ENCODE assay signal across 16 cellular contexts in the genomic region with DNA sequence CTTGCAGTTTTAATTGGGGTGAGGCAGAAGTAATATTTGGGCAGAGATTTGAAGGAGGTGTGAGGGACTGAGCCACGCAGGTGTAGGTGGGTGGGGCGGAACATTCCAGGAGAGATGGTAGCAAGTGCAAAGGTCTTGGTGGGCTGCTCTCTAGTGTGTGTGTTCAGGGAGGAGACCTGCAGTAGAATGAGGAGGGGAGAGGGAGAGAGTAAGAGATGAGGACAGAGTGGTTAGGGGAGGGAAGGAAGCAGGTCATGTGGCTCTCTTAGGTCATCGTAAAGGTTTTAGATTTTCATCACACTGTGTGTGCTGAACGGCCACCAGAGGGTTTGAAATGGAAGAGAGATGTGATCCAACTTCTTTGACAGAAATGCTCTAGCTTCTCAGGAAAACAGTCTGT.
DNase-seq lines count a peak whose midpoint lies in the region; TF ChIP-seq lines count a peak whose summit lies in the region.
"Had no signal": no experiment of that assay in that cellular context is flagged by ENCODE, and none has a peak within 500 bp of the region (broad histone marks: within the 10 kb centered on the region; RNA-seq: fewer than 3 reads in every experiment).

No MANE protein-coding gene starts in this region.

- intact Hi-C loops in posterior cingulate gyrus (cut with DNase I): no loop called here

- no peaks in the 10 kb centered on the region for H3K9me3 ChIP-seq in WERI-Rb-1 (ENCODE audit: severe bottlenecking)

- peaks cover 12% of the 10 kb centered on the region for H3K36me3 ChIP-seq in WERI-Rb-1

- peak overlapping the region; percentile 3; the same call in 1 of the 2 replicates for H3K27ac ChIP-seq in WERI-Rb-1
- H3K27ac ChIP-seq: 22Rv1, HL-60 had no signal

- in situ Hi-C loops in GM13977 (cut with MboI; ENCODE audit: low pct_unique_long_range_greater_than_20kb, low sequenced_read_pairs, unreplicated experiment): no loop called here

- TF ChIP-seq CTCF in WERI-Rb-1 (IDR thresholded peaks at IDR 0.05; ENCODE audit: low read depth, low read length) (no peak), retinal pigment epithelial cell (conservative IDR thresholded peaks at IDR 0.05; ENCODE audit: low read depth, low read length) (peak; percentile 5), GM13977 (IDR thresholded peaks at IDR 0.05; ENCODE audit: extremely low read depth, insufficient read depth, missing control alignments) (no peak)

- H3K4me3 ChIP-seq in WERI-Rb-1 (ENCODE audit: low read depth, low read length) (no peak overlapping the region), retinal pigment epithelial cell (ENCODE audit: low read length) (no peak overlapping the region)

- no peaks in the 10 kb centered on the region for H3K27me3 ChIP-seq in WERI-Rb-1 (ENCODE audit: insufficient read depth, low read depth, severe bottlenecking)

- DNase-seq in DMS 273 (lab: John Stamatoyannopoulos, UW; ENCODE audit: unreplicated experiment): peak; percentile 7
- no peak for DNase-seq in DMS 273 treated with DMSO at 0.1 percent for 48 hours (lab: John Stamatoyannopoulos, UW)
- DNase-seq in WERI-Rb-1: no peak
- DNase-seq in left kidney (ENCODE audit: low read depth, low spot score): peak; percentile 45
- DNase-seq in retinal pigment epithelial cell (ENCODE audit: low read depth): no peak
- no peak for DNase-seq in HPDE6-E6E7 (ENCODE audit: extremely low spot score)
- no peak for DNase-seq in GM13977 (ENCODE audit: low spot score)
- DNase-seq in posterior cingulate gyrus: no peak
- DNase-seq: CD8-positive, alpha-beta T cell; H9; NCI-H1105 treated with DMSO at 0.1 percent for 48 hours; NCI-H187 treated with DMSO at 0.1 percent for 48 hours; NCI-H2171 treated with DMSO at 0.1 percent for 48 hours; SIG-M5 had no signal

Comparison
In these comparisons a context has a peak if more than half of its experiments do, and no peak if none do; other contexts are left out.
1. DNase-seq: peak in DMS 273 (single experiment) and left kidney (single experiment); none in DMS 273 treated with DMSO at 0.1 percent for 48 hours (single experiment), WERI-Rb-1 (single experiment), retinal pigment epithelial cell (single experiment), HPDE6-E6E7 (single experiment), GM13977 (single experiment) and posterior cingulate gyrus (0 of 10).